In the genomic region with DNA sequence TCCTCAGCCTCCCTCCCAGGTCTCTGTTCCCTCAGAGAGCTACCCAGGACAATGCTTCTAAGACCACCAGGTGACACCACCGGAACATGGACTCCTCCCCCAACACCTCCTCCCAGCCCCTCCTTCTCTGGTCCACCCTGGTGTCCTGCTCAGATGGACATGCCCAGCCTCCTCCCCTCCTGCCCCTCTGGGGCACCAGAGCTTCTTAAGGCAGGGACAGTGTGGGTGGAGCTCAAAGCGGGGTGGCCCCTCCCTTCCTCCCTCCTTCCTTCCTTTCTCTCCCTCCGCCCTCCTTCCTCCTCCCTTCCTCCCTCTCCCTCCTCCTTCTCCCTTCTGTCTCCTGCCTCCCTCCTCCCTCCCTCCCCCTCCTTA, we compare ENCODE assay signal across 9 cellular contexts. TPM values are rescaled to one million over a fixed set of nuclear protein-coding genes. Genes with fewer than 3 reads are reported as not detected.
A peak's percentile ranks its signal among the peaks of the same experiment; 100 is the strongest.
DNase-seq lines count a peak whose midpoint lies in the region; ATAC-seq, FAIRE-seq and TF ChIP-seq lines count a peak whose summit lies in the region.
"Had no signal": no experiment of that assay in that cellular context is flagged by ENCODE, and none has a peak within 500 bp of the region (broad histone marks: within the 10 kb centered on the region; RNA-seq: fewer than 3 reads in every experiment).

No MANE protein-coding gene starts in this region.

- no peak for TF ChIP-seq EP300 in upper lobe of left lung (IDR thresholded peaks at IDR 0.05)

- peak; percentile 51 to 71 for ATAC-seq in activated naive CD4-positive, alpha-beta T cell treated with anti-CD3 and anti-CD28 coated beads, Interleukin-2, amount 50 U/mL, for 72 hours
- ATAC-seq in upper lobe of left lung (ENCODE audit: low FRiP score in 2 of 2), result peak; percentile 34 to 39

- 25 to 26% methylated on average over 3 of the region's 3 CpGs for WGBS in upper lobe of left lung, 2 donors

- FAIRE-seq in D721Med (lab: Jason Lieb, UNC), result no peak

- H3K27ac ChIP-seq in angular gyrus (ENCODE audit: low read depth, low read length) (peak overlapping the region; percentile 89), layer of hippocampus (ENCODE audit: low read depth, low read length) (peak overlapping the region; percentile 94), upper lobe of left lung (no peak overlapping the region), ascending aorta (no peak overlapping the region)

- no peak for TF ChIP-seq POLR2A in upper lobe of left lung (IDR thresholded peaks at IDR 0.05)

- no peak overlapping the region for H3K4me3 Mint-ChIP-seq in CD14-positive monocyte

- H3K36me3 ChIP-seq in upper lobe of left lung (no peaks in the 10 kb centered on the region), ascending aorta (no peaks in the 10 kb centered on the region)

- H3K4me1 ChIP-seq in upper lobe of left lung, result peaks cover 0 to 8% (median 0%) of the 10 kb centered on the region in 4 donors
- no peaks in the 10 kb centered on the region for H3K4me1 ChIP-seq in ascending aorta

- TF ChIP-seq CTCF in upper lobe of left lung (IDR thresholded peaks at IDR 0.05) (no peak), ascending aorta (IDR thresholded peaks at IDR 0.05) (no peak), CD14-positive monocyte (IDR thresholded peaks at IDR 0.05) (no peak), D721Med (IDR thresholded peaks at IDR 0.05; ENCODE audit: insufficient read depth, missing control alignments) (no peak)

- peaks cover 14 to 27% (median 26%) of the 10 kb centered on the region in 3 donors for H3K27me3 Mint-ChIP-seq in CD14-positive monocyte (ENCODE audit: low read depth in 3 of 3)

- peak overlapping the region in 1 of 2 donors; percentile 85 for H3K27ac Mint-ChIP-seq in activated naive CD4-positive, alpha-beta T cell treated with anti-CD3 and anti-CD28 coated beads, Interleukin-2, amount 50 U/mL, for 72 hours
- H3K27ac Mint-ChIP-seq in CD14-positive monocyte, result no peak overlapping the region

- H3K36me3 Mint-ChIP-seq in activated naive CD4-positive, alpha-beta T cell treated with anti-CD3 and anti-CD28 coated beads, Interleukin-2, amount 50 U/mL, for 72 hours, result no peaks in the 10 kb centered on the region
- H3K36me3 Mint-ChIP-seq in CD14-positive monocyte, result no peaks in the 10 kb centered on the region

- no peaks in the 10 kb centered on the region for H3K9me3 Mint-ChIP-seq in activated naive CD4-positive, alpha-beta T cell treated with anti-CD3 and anti-CD28 coated beads, Interleukin-2, amount 50 U/mL, for 72 hours
- H3K9me3 Mint-ChIP-seq in CD14-positive monocyte, result peaks cover 0 to 9% (median 3%) of the 10 kb centered on the region in 7 donors

- H3K9me3 ChIP-seq in upper lobe of left lung (no peaks in the 10 kb centered on the region), ascending aorta (no peaks in the 10 kb centered on the region)

- H3K4me3 ChIP-seq in upper lobe of left lung (no peak overlapping the region), ascending aorta (no peak overlapping the region)

- intact Hi-C loops in ascending aorta (cut with DNase I) (no loop called here), CD14-positive monocyte (cut with micrococcal nuclease) (no loop called here)

- no peak for DNase-seq in activated naive CD4-positive, alpha-beta T cell treated with anti-CD3 and anti-CD28 coated beads, Interleukin-2, amount 50 U/mL, for 72 hours (ENCODE audit: low spot score in 2 of 2)
- DNase-seq in activated naive CD4-positive, alpha-beta T cell treated with anti-CD3 and anti-CD28 coated beads, Interleukin-2, amount 50 U/mL, for 16 hours, result no peak
- DNase-seq in upper lobe of left lung (no peak), ascending aorta (ENCODE audit: low spot score in 2 of 2) (no peak), CD14-positive monocyte (ENCODE audit: low spot score) (no peak), D721Med (ENCODE audit: insufficient read length, low spot score) (no peak)

- H3K27me3 ChIP-seq in layer of hippocampus (ENCODE audit: control insufficient read depth, insufficient read depth, low read length), result no peaks in the 10 kb centered on the region
- H3K27me3 ChIP-seq in upper lobe of left lung, result no peaks in the 10 kb centered on the region
- no peaks in the 10 kb centered on the region for H3K27me3 ChIP-seq in ascending aorta

- peaks cover 4% of the 10 kb centered on the region for H3K4me1 Mint-ChIP-seq in CD14-positive monocyte

RNA-seq across cellular contexts. Expression of a gene that starts 22.7 kb away (rescaled TPM):
- total RNA-seq in activated naive CD4-positive, alpha-beta T cell treated with anti-CD3 and anti-CD28 coated beads, Interleukin-2, amount 50 U/mL, for 72 hours, result 1 to 10 TPM; 1.0 to 1.9 TPM
- under 1 TPM; under 0.01 to 0.84 (median 0.28) TPM for total RNA-seq in upper lobe of left lung
- total RNA-seq in ascending aorta, result 0.11 TPM
- not detected for polyA plus RNA-seq in CD14-positive monocyte

RNA-seq across cellular contexts. Expression of a gene that starts 59.1 kb away (rescaled TPM):
- total RNA-seq in activated naive CD4-positive, alpha-beta T cell treated with anti-CD3 and anti-CD28 coated beads, Interleukin-2, amount 50 U/mL, for 72 hours, result under 1 TPM in 1 of 2 donors, not detected in 1; 0.16 TPM
- 1 to 10 TPM in 3 of 6 donors, under 1 TPM in 3; 0.76 to 7.6 (median 1.2) TPM for total RNA-seq in upper lobe of left lung
- total RNA-seq in ascending aorta, result 0.11 TPM
- polyA plus RNA-seq in CD14-positive monocyte, result not detected
- total RNA-seq: Calu3 had no signal

Comparison
In these comparisons a context has a peak if more than half of its experiments do, and no peak if none do; other contexts are left out.
1. H3K27ac ChIP-seq: peak in angular gyrus (single experiment) and layer of hippocampus (single experiment); none in upper lobe of left lung (0 of 4) and ascending aorta (0 of 2).